In the genomic region with DNA sequence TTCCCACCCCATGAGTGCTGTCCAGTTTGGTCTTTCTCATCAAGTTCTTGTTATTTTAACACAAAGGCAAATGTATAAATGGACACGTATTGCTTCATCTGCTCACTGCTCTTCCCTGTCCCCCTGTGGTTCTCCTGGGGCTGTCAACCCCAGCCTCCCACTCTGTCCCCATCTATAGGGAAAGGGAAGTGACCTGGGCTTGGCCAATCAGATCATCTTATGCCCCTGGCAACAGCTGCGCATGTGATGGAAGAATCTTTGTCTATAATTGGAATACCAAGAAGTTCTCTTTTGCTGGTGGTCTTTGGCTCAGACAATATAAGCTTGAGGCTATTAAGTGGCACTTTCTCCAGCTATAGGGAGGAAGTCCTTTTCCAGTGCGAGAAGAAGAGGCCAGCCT, we compare ENCODE assay signal across 1 cellular context.
TF ChIP-seq lines count a peak whose summit lies in the region.

No MANE protein-coding gene starts in this region.

TF ChIP-seq in K562, 482 proteins besides CTCF, POLR2A, EP300 and RAD21 (continued from another document and continues in another):
- TF ChIP-seq, protein P1, sequence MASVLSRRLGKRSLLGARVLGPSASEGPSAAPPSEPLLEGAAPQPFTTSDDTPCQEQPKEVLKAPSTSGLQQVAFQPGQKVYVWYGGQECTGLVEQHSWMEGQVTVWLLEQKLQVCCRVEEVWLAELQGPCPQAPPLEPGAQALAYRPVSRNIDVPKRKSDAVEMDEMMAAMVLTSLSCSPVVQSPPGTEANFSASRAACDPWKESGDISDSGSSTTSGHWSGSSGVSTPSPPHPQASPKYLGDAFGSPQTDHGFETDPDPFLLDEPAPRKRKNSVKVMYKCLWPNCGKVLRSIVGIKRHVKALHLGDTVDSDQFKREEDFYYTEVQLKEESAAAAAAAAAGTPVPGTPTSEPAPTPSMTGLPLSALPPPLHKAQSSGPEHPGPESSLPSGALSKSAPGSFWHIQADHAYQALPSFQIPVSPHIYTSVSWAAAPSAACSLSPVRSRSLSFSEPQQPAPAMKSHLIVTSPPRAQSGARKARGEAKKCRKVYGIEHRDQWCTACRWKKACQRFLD (CRISPR knock-in tag; IDR thresholded peaks at IDR 0.05): no peak
- TF ChIP-seq ZNF184 (CRISPR knock-in tag; IDR thresholded peaks at IDR 0.05) (no peak), NR2F6 (CRISPR knock-in tag; IDR thresholded peaks at IDR 0.05) (no peak), SREBF2 (CRISPR knock-in tag; IDR thresholded peaks at IDR 0.05) (no peak), SUPT5H (IDR thresholded peaks at IDR 0.05) (no peak), MED1 (CRISPR knock-in tag; IDR thresholded peaks at IDR 0.05; ENCODE audit: borderline replicate concordance) (no peak), ZNF830 (CRISPR knock-in tag; IDR thresholded peaks at IDR 0.05) (no peak), C11orf30 (IDR thresholded peaks at IDR 0.05; ENCODE audit: low read depth) (no peak), CAMTA2 (CRISPR knock-in tag; conservative IDR thresholded peaks at IDR 0.05) (0 out of 2 replicates have a peak, but pooled peaks have one; percentile 23), DMBX1 (CRISPR knock-in tag; IDR thresholded peaks at IDR 0.05; ENCODE audit: borderline replicate concordance) (no peak), FOS (IDR thresholded peaks at IDR 0.05; ENCODE audit: extremely low read depth, insufficient read length) (no peak), FOXK1 (CRISPR knock-in tag; IDR thresholded peaks at IDR 0.05; ENCODE audit: borderline replicate concordance) (no peak), KDM5B (IDR thresholded peaks at IDR 0.05; ENCODE audit: insufficient replicate concordance, low read depth, low read length) (no peak), ZNF586 (CRISPR knock-in tag; conservative IDR thresholded peaks at IDR 0.05) (no peak), SNRNP70 (optimal IDR thresholded peaks at IDR 0.05; ENCODE audit: low read depth, low read length) (no peak), RFX5 (IDR thresholded peaks at IDR 0.05; ENCODE audit: low read depth, low read length) (peak; percentile 85), JUND (IDR thresholded peaks at IDR 0.05; ENCODE audit: borderline replicate concordance, low read depth, low read length) (no peak), JUND (tag; IDR thresholded peaks at IDR 0.05; ENCODE audit: borderline replicate concordance, low read depth, low read length) (no peak), BHLHE40 (IDR thresholded peaks at IDR 0.05; ENCODE audit: low read length) (no peak), FOXP1 (CRISPR knock-in tag; IDR thresholded peaks at IDR 0.05) (no peak), ZNF146 (CRISPR knock-in tag; IDR thresholded peaks at IDR 0.05; ENCODE audit: unreplicated experiment) (no peak), SPI1 (IDR thresholded peaks at IDR 0.05; ENCODE audit: borderline replicate concordance, low read depth, low read length) (peak; percentile 63; the same call in 1 of the 2 replicates), ZNF583 (CRISPR knock-in tag; IDR thresholded peaks at IDR 0.05) (no peak), TAF1 (IDR thresholded peaks at IDR 0.05; ENCODE audit: control insufficient read depth, extremely low read depth, insufficient read depth, low read length, severe bottlenecking) (no peak), TFAM (CRISPR knock-in tag; conservative IDR thresholded peaks at IDR 0.05) (no peak), CEBPB (tag; IDR thresholded peaks at IDR 0.05) (peak; percentile 46), NFIX (CRISPR knock-in tag; IDR thresholded peaks at IDR 0.05; ENCODE audit: low read depth) (no peak), PTBP1 (IDR thresholded peaks at IDR 0.05; ENCODE audit: low read depth, low read length) (no peak), ZNF324 (CRISPR knock-in tag; IDR thresholded peaks at IDR 0.05) (no peak), NCOR1 (IDR thresholded peaks at IDR 0.05) (no peak)
- TF ChIP-seq, protein P2, sequence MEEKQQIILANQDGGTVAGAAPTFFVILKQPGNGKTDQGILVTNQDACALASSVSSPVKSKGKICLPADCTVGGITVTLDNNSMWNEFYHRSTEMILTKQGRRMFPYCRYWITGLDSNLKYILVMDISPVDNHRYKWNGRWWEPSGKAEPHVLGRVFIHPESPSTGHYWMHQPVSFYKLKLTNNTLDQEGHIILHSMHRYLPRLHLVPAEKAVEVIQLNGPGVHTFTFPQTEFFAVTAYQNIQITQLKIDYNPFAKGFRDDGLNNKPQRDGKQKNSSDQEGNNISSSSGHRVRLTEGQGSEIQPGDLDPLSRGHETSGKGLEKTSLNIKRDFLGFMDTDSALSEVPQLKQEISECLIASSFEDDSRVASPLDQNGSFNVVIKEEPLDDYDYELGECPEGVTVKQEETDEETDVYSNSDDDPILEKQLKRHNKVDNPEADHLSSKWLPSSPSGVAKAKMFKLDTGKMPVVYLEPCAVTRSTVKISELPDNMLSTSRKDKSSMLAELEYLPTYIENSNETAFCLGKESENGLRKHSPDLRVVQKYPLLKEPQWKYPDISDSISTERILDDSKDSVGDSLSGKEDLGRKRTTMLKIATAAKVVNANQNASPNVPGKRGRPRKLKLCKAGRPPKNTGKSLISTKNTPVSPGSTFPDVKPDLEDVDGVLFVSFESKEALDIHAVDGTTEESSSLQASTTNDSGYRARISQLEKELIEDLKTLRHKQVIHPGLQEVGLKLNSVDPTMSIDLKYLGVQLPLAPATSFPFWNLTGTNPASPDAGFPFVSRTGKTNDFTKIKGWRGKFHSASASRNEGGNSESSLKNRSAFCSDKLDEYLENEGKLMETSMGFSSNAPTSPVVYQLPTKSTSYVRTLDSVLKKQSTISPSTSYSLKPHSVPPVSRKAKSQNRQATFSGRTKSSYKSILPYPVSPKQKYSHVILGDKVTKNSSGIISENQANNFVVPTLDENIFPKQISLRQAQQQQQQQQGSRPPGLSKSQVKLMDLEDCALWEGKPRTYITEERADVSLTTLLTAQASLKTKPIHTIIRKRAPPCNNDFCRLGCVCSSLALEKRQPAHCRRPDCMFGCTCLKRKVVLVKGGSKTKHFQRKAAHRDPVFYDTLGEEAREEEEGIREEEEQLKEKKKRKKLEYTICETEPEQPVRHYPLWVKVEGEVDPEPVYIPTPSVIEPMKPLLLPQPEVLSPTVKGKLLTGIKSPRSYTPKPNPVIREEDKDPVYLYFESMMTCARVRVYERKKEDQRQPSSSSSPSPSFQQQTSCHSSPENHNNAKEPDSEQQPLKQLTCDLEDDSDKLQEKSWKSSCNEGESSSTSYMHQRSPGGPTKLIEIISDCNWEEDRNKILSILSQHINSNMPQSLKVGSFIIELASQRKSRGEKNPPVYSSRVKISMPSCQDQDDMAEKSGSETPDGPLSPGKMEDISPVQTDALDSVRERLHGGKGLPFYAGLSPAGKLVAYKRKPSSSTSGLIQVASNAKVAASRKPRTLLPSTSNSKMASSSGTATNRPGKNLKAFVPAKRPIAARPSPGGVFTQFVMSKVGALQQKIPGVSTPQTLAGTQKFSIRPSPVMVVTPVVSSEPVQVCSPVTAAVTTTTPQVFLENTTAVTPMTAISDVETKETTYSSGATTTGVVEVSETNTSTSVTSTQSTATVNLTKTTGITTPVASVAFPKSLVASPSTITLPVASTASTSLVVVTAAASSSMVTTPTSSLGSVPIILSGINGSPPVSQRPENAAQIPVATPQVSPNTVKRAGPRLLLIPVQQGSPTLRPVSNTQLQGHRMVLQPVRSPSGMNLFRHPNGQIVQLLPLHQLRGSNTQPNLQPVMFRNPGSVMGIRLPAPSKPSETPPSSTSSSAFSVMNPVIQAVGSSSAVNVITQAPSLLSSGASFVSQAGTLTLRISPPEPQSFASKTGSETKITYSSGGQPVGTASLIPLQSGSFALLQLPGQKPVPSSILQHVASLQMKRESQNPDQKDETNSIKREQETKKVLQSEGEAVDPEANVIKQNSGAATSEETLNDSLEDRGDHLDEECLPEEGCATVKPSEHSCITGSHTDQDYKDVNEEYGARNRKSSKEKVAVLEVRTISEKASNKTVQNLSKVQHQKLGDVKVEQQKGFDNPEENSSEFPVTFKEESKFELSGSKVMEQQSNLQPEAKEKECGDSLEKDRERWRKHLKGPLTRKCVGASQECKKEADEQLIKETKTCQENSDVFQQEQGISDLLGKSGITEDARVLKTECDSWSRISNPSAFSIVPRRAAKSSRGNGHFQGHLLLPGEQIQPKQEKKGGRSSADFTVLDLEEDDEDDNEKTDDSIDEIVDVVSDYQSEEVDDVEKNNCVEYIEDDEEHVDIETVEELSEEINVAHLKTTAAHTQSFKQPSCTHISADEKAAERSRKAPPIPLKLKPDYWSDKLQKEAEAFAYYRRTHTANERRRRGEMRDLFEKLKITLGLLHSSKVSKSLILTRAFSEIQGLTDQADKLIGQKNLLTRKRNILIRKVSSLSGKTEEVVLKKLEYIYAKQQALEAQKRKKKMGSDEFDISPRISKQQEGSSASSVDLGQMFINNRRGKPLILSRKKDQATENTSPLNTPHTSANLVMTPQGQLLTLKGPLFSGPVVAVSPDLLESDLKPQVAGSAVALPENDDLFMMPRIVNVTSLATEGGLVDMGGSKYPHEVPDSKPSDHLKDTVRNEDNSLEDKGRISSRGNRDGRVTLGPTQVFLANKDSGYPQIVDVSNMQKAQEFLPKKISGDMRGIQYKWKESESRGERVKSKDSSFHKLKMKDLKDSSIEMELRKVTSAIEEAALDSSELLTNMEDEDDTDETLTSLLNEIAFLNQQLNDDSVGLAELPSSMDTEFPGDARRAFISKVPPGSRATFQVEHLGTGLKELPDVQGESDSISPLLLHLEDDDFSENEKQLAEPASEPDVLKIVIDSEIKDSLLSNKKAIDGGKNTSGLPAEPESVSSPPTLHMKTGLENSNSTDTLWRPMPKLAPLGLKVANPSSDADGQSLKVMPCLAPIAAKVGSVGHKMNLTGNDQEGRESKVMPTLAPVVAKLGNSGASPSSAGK (IDR thresholded peaks at IDR 0.05): no peak
- TF ChIP-seq, protein P3, sequence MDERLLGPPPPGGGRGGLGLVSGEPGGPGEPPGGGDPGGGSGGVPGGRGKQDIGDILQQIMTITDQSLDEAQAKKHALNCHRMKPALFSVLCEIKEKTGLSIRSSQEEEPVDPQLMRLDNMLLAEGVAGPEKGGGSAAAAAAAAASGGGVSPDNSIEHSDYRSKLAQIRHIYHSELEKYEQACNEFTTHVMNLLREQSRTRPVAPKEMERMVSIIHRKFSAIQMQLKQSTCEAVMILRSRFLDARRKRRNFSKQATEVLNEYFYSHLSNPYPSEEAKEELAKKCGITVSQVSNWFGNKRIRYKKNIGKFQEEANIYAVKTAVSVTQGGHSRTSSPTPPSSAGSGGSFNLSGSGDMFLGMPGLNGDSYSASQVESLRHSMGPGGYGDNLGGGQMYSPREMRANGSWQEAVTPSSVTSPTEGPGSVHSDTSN (CRISPR knock-in tag; IDR thresholded peaks at IDR 0.05; ENCODE audit: low read depth): no peak
- TF ChIP-seq, protein P3 (tag; conservative IDR thresholded peaks at IDR 0.05; ENCODE audit: low read depth): no peak
- TF ChIP-seq, protein P4, sequence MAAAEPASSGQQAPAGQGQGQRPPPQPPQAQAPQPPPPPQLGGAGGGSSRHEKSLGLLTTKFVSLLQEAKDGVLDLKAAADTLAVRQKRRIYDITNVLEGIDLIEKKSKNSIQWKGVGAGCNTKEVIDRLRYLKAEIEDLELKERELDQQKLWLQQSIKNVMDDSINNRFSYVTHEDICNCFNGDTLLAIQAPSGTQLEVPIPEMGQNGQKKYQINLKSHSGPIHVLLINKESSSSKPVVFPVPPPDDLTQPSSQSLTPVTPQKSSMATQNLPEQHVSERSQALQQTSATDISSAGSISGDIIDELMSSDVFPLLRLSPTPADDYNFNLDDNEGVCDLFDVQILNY (CRISPR knock-in tag; IDR thresholded peaks at IDR 0.05): no peak
- TF ChIP-seq, protein P5, sequence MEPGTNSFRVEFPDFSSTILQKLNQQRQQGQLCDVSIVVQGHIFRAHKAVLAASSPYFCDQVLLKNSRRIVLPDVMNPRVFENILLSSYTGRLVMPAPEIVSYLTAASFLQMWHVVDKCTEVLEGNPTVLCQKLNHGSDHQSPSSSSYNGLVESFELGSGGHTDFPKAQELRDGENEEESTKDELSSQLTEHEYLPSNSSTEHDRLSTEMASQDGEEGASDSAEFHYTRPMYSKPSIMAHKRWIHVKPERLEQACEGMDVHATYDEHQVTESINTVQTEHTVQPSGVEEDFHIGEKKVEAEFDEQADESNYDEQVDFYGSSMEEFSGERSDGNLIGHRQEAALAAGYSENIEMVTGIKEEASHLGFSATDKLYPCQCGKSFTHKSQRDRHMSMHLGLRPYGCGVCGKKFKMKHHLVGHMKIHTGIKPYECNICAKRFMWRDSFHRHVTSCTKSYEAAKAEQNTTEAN (CRISPR knock-in tag; IDR thresholded peaks at IDR 0.05): no peak
- TF ChIP-seq, protein P6, sequence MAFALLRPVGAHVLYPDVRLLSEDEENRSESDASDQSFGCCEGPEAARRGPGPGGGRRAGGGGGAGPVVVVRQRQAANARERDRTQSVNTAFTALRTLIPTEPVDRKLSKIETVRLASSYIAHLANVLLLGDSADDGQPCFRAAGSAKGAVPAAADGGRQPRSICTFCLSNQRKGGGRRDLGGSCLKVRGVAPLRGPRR (CRISPR knock-in tag; IDR thresholded peaks at IDR 0.05): no peak
- TF ChIP-seq, protein P7, sequence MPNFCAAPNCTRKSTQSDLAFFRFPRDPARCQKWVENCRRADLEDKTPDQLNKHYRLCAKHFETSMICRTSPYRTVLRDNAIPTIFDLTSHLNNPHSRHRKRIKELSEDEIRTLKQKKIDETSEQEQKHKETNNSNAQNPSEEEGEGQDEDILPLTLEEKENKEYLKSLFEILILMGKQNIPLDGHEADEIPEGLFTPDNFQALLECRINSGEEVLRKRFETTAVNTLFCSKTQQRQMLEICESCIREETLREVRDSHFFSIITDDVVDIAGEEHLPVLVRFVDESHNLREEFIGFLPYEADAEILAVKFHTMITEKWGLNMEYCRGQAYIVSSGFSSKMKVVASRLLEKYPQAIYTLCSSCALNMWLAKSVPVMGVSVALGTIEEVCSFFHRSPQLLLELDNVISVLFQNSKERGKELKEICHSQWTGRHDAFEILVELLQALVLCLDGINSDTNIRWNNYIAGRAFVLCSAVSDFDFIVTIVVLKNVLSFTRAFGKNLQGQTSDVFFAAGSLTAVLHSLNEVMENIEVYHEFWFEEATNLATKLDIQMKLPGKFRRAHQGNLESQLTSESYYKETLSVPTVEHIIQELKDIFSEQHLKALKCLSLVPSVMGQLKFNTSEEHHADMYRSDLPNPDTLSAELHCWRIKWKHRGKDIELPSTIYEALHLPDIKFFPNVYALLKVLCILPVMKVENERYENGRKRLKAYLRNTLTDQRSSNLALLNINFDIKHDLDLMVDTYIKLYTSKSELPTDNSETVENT (CRISPR knock-in tag; IDR thresholded peaks at IDR 0.05): no peak
- TF ChIP-seq, protein P8, sequence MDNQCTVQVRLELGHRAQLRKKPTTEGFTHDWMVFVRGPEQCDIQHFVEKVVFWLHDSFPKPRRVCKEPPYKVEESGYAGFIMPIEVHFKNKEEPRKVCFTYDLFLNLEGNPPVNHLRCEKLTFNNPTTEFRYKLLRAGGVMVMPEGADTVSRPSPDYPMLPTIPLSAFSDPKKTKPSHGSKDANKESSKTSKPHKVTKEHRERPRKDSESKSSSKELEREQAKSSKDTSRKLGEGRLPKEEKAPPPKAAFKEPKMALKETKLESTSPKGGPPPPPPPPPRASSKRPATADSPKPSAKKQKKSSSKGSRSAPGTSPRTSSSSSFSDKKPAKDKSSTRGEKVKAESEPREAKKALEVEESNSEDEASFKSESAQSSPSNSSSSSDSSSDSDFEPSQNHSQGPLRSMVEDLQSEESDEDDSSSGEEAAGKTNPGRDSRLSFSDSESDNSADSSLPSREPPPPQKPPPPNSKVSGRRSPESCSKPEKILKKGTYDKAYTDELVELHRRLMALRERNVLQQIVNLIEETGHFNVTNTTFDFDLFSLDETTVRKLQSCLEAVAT (IDR thresholded peaks at IDR 0.05): no peak
